In genomic region chr16:26198221-26198620, GRCh38 we compare ENCODE assay signal across 20 cellular contexts.
DNase-seq lines count a peak whose midpoint lies in the region; ATAC-seq and TF ChIP-seq lines count a peak whose summit lies in the region.
"Had no signal": no experiment of that assay in that cellular context is flagged by ENCODE, and none has a peak within 500 bp of the region (broad histone marks: within the 10 kb centered on the region; RNA-seq: fewer than 3 reads in every experiment).

No MANE protein-coding gene starts in this region.

- H3K36me3 Mint-ChIP-seq in nephron progenitor cell (ENCODE audit: low read depth), result no peaks in the 10 kb centered on the region
- H3K36me3 Mint-ChIP-seq in endodermal cell (ENCODE audit: low read depth), result no peaks in the 10 kb centered on the region
- H3K36me3 Mint-ChIP-seq: CD4-positive, CD25-positive, alpha-beta regulatory T cell; CD8-positive, alpha-beta memory T cell had no signal

- H3K9ac ChIP-seq in OCI-LY3 (ENCODE audit: low read length), result no peak overlapping the region
- no peak overlapping the region for H3K9ac ChIP-seq in endodermal cell (ENCODE audit: extremely low read depth, low read length, poor library complexity, severe bottlenecking)
- H3K9ac ChIP-seq: GM23248 had no signal

- H3K36me3 ChIP-seq in OCI-LY3 (replicated peaks; ENCODE audit: low read depth, low read length) (no peaks in the 10 kb centered on the region), endodermal cell (ENCODE audit: control insufficient read depth, insufficient read depth, low read length) (no peaks in the 10 kb centered on the region)
- H3K36me3 ChIP-seq: BE2C had no signal

- H3K4me3 Mint-ChIP-seq in nephron progenitor cell, result no peak overlapping the region
- H3K4me3 Mint-ChIP-seq in endodermal cell, result no peak overlapping the region
- H3K4me3 Mint-ChIP-seq: CD4-positive, CD25-positive, alpha-beta regulatory T cell; CD8-positive, alpha-beta memory T cell; HFFc6; IgD-negative memory B cell had no signal

- no peak overlapping the region for H3K4me2 ChIP-seq in OCI-LY3 (ENCODE audit: low read length)

- H3K79me2 ChIP-seq in OCI-LY3 (ENCODE audit: low read length), result no peaks in the 10 kb centered on the region

- no peaks in the 10 kb centered on the region for H4K20me1 ChIP-seq in OCI-LY3 (ENCODE audit: insufficient read depth, low read length)

- 85 to 86% methylated on average over 4 to 5 of the region's 5 CpGs for WGBS in endodermal cell (ENCODE audit: insufficient coverage in 1 of 2, insufficient read length in 1 of 2), 2 experiments

- peak; percentile 73 for DNase-seq in islet precursor cell
- no peak for DNase-seq in nephron progenitor cell
- no peak for DNase-seq in retina
- DNase-seq in endodermal cell, result no peak
- no peak for DNase-seq in coronary artery (ENCODE audit: low spot score)
- DNase-seq: ACHN; BE2C; C1 segment of cervical spinal cord; CD4-positive, CD25-positive, alpha-beta regulatory T cell; CD8-positive, alpha-beta memory T cell; COR-L47; GDM1; GM23248; H7; HFFc6 had no signal

- H3K27me3 Mint-ChIP-seq in nephron progenitor cell (ENCODE audit: low read depth, poor library complexity) (peaks cover 5% of the 10 kb centered on the region), endodermal cell (ENCODE audit: insufficient read depth) (peaks cover 4% of the 10 kb centered on the region)
- H3K27me3 Mint-ChIP-seq: CD4-positive, CD25-positive, alpha-beta regulatory T cell; IgD-negative memory B cell had no signal

- no peak overlapping the region for H3K27ac ChIP-seq in OCI-LY3 (ENCODE audit: low read length)
- no peak overlapping the region for H3K27ac ChIP-seq in endodermal cell (ENCODE audit: low read depth, low read length)
- no peak overlapping the region for H3K27ac ChIP-seq in coronary artery
- H3K27ac ChIP-seq: GM23248 had no signal

- TF ChIP-seq CTCF in OCI-LY3 (IDR thresholded peaks at IDR 0.05; ENCODE audit: low read depth, low read length), result no peak
- TF ChIP-seq CTCF in nephron progenitor cell (IDR thresholded peaks at IDR 0.05), result no peak
- no peak for TF ChIP-seq CTCF in endodermal cell (conservative IDR thresholded peaks at IDR 0.05)
- TF ChIP-seq CTCF in coronary artery (IDR thresholded peaks at IDR 0.05), result no peak

- H3K27me3 ChIP-seq in OCI-LY3 (ENCODE audit: low read depth, low read length) (no peaks in the 10 kb centered on the region), endodermal cell (ENCODE audit: control insufficient read depth, insufficient read depth, low read length, poor library complexity, severe bottlenecking) (no peaks in the 10 kb centered on the region)
- H3K27me3 ChIP-seq: BE2C had no signal

- peak overlapping the region; percentile 62 for H3K27ac Mint-ChIP-seq in nephron progenitor cell
- no peak overlapping the region for H3K27ac Mint-ChIP-seq in endodermal cell
- H3K27ac Mint-ChIP-seq: CD8-positive, alpha-beta memory T cell; HFFc6; IgD-negative memory B cell had no signal

- H2AFZ ChIP-seq in OCI-LY3 (ENCODE audit: low read depth, low read length), result peak overlapping the region; percentile 60; the same call in 1 of the 2 replicates
- H2AFZ ChIP-seq: GM23248 had no signal

- H3K4me1 ChIP-seq in OCI-LY3 (ENCODE audit: low read length) (peaks cover under 1% of the 10 kb centered on the region), endodermal cell (ENCODE audit: control insufficient read depth, insufficient read depth, low read length) (no peaks in the 10 kb centered on the region)
- H3K4me1 ChIP-seq: BE2C had no signal

- H3K9me3 Mint-ChIP-seq in nephron progenitor cell (no peaks in the 10 kb centered on the region), endodermal cell (no peaks in the 10 kb centered on the region)
- H3K9me3 Mint-ChIP-seq: CD8-positive, alpha-beta memory T cell had no signal

- H3K4me3 ChIP-seq in OCI-LY3 (ENCODE audit: low read length) (no peak overlapping the region), endodermal cell (ENCODE audit: low read length) (no peak overlapping the region), coronary artery (no peak overlapping the region)
- H3K4me3 ChIP-seq: GM23248 had no signal

- H3K4me1 Mint-ChIP-seq in nephron progenitor cell (peaks cover 48% of the 10 kb centered on the region), endodermal cell (peaks cover 8% of the 10 kb centered on the region)
- H3K4me1 Mint-ChIP-seq: CD4-positive, CD25-positive, alpha-beta regulatory T cell; CD8-positive, alpha-beta memory T cell; IgD-negative memory B cell had no signal

- no peak for ATAC-seq in HG02610 (IDR thresholded peaks at IDR 0.05; ENCODE audit: unreplicated experiment)
- ATAC-seq: HCT116, HepG2 had no signal

- H3K9me3 ChIP-seq in OCI-LY3 (ENCODE audit: insufficient read depth, low read length), result no peaks in the 10 kb centered on the region
- H3K9me3 ChIP-seq in endodermal cell (ENCODE audit: control insufficient read depth, low read length), result no peaks in the 10 kb centered on the region
- H3K9me3 ChIP-seq: BE2C had no signal
